ENCODE assay signal across 8 cellular contexts in the genomic region with DNA sequence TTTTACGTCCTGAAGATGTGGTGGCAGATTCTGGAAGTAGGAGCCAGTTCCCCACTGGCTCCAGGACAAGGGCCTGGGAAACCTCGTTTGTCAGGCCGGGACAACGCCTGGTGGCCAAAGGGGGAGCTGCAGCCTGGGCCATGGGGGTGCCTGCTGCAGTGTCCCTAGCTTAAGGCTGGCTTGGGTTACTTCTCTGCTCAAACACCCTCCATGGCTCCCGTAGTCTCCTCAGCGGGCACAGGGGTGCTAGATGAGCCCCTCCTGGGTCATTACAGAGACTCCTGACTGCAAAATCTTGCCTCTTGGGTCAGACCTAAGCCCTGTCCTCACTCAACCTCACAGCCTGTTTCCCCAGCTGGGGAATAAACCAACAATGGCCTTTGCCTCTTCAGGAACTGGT. TPM values are rescaled to one million over a fixed set of nuclear protein-coding genes. Genes with fewer than 3 reads are reported as not detected.
DNase-seq lines count a peak whose midpoint lies in the region; ATAC-seq and TF ChIP-seq lines count a peak whose summit lies in the region.

No MANE protein-coding gene starts in this region.

- H3K4me3 ChIP-seq in Loucy (ENCODE audit: low read length, poor library complexity, severe bottlenecking) (no peak overlapping the region), cardiac fibroblast (replicated peaks in 1 of 2; ENCODE audit: low read depth in 2 of 2, low read length in 2 of 2) (no peak overlapping the region), osteoblast (ENCODE audit: insufficient read depth, low read length) (no peak overlapping the region)

- H3K4me1 ChIP-seq in Loucy (ENCODE audit: insufficient read depth, low read length, poor library complexity, severe bottlenecking) (no peaks in the 10 kb centered on the region), osteoblast (ENCODE audit: insufficient read depth, low read length) (peaks cover 9% of the 10 kb centered on the region)

- DNase-seq in DMS53 (lab: John Stamatoyannopoulos, UW) (peak; percentile 61), DMS53 treated with DMSO at 0.1 percent for 48 hours (lab: John Stamatoyannopoulos, UW; ENCODE audit: unreplicated experiment) (no peak), cardiac fibroblast (ENCODE audit: low read depth in 2 of 2) (peak; percentile 34), osteoblast (ENCODE audit: insufficient read length, low spot score, missing footprints) (peak; percentile 99), G401 (ENCODE audit: low spot score) (no peak)
- DNase-seq in effector CD8-positive, alpha-beta T cell (lab: John Stamatoyannopoulos, UW) = no peak

- H3K27ac ChIP-seq in osteoblast (ENCODE audit: low read depth, low read length) = no peak overlapping the region

- no peaks in the 10 kb centered on the region for H3F3A ChIP-seq in Loucy (ENCODE audit: low read depth)

- H3K79me2 ChIP-seq in Loucy (ENCODE audit: insufficient read depth, low read length) (no peaks in the 10 kb centered on the region), osteoblast (ENCODE audit: insufficient read depth, low read length) (no peaks in the 10 kb centered on the region)

- peak; percentile 43 for TF ChIP-seq CTCF in Loucy (conservative IDR thresholded peaks at IDR 0.05; ENCODE audit: low read length)
- peak; percentile 79 for TF ChIP-seq CTCF in cardiac fibroblast (IDR thresholded peaks at IDR 0.05; ENCODE audit: low read depth, low read length)
- peak; percentile 63 for TF ChIP-seq CTCF in osteoblast (IDR thresholded peaks at IDR 0.05; ENCODE audit: extremely low read depth, low read depth, low read length)

- H3K4me2 ChIP-seq in Loucy (ENCODE audit: low read depth, low read length, poor library complexity, severe bottlenecking) (no peak overlapping the region), osteoblast (ENCODE audit: insufficient read depth, low read length) (peak overlapping the region; percentile 18)

- in situ Hi-C loops in G401 (cut with HindIII; ENCODE audit: low sequenced_read_pairs) = no loop called here

- H2AFZ ChIP-seq in Loucy (ENCODE audit: low read length) (no peak overlapping the region), osteoblast (ENCODE audit: low read length) (no peak overlapping the region)

- H3K27me3 ChIP-seq in Loucy (ENCODE audit: insufficient read depth, low read length, poor library complexity, severe bottlenecking) (no peaks in the 10 kb centered on the region), osteoblast (ENCODE audit: insufficient read depth, low read length) (peaks cover 7% of the 10 kb centered on the region)

- H3K9me2 ChIP-seq in Loucy (replicated peaks; ENCODE audit: low read depth, low read length) = no peaks in the 10 kb centered on the region

- H3K9me3 ChIP-seq in Loucy (ENCODE audit: insufficient read depth, low read depth, low read length) = no peaks in the 10 kb centered on the region
- no peaks in the 10 kb centered on the region for H3K9me3 ChIP-seq in osteoblast (ENCODE audit: low read depth, low read length)

- no peak for ATAC-seq in GM21576 (IDR thresholded peaks at IDR 0.05; ENCODE audit: unreplicated experiment)

- H3K36me3 ChIP-seq in Loucy (ENCODE audit: insufficient read depth, low read length) = no peaks in the 10 kb centered on the region
- no peaks in the 10 kb centered on the region for H3K36me3 ChIP-seq in osteoblast (ENCODE audit: insufficient read depth, low read length)

- no peaks in the 10 kb centered on the region for H4K20me1 ChIP-seq in Loucy (ENCODE audit: insufficient read depth, low read length, poor library complexity, severe bottlenecking)
- H4K20me1 ChIP-seq in osteoblast (ENCODE audit: insufficient read depth, low read length) = no peaks in the 10 kb centered on the region

- H3K9ac ChIP-seq in Loucy (ENCODE audit: low read depth, low read length, poor library complexity, severe bottlenecking) = no peak overlapping the region

RNA-seq across cellular contexts. Expression of a gene that starts 14.7 kb away (rescaled TPM):
- total RNA-seq in osteoblast = 0.72 and 0.88 TPM in 2 replicates
- 0.12 and 0.37 TPM in 2 replicates for total RNA-seq in G401 (2014; rRNA removed; shearing (Covaris generic))

RNA-seq across cellular contexts. Expression of a gene that starts 24.1 kb away (rescaled TPM):
- total RNA-seq in osteoblast = under 0.01 and 0.29 TPM in 2 replicates
- 0.37 TPM in 2 replicates for total RNA-seq in G401 (2014; rRNA removed; shearing (Covaris generic))

RNA-seq across cellular contexts. Expression of a gene that starts 36.8 kb away (rescaled TPM):
- 160 and 202 TPM in 2 replicates for total RNA-seq in osteoblast
- 182 and 261 TPM in 2 replicates for total RNA-seq in G401 (2014; rRNA removed; shearing (Covaris generic))

RNA-seq across cellular contexts. Expression of a gene that starts 37.5 kb away (rescaled TPM):
- total RNA-seq in osteoblast = 2.7 and 4.3 TPM in 2 replicates
- total RNA-seq in G401 (2014; rRNA removed; shearing (Covaris generic)) = 2.4 and 8.3 TPM in 2 replicates

Comparison
In these comparisons a context has a peak if more than half of its experiments do, and no peak if none do; other contexts are left out.
1. DNase-seq: peak in DMS53 (single experiment), cardiac fibroblast (2 of 2) and osteoblast (single experiment); none in DMS53 treated with DMSO at 0.1 percent for 48 hours (single experiment), G401 (single experiment) and effector CD8-positive, alpha-beta T cell (single experiment).
2. Peak in every context shown above with its lines, with median percentiles within 50 percentile points of each other: CTCF ChIP-seq.